Comparison of ENCODE assay signal across 1 cellular context in genomic region chr1:244451951-244452795, GRCh38.
A peak's percentile ranks its signal among the peaks of the same experiment; 100 is the strongest.
TF ChIP-seq lines count a peak whose summit lies in the region.

No MANE protein-coding gene starts in this region.

TF ChIP-seq in HepG2, 621 proteins besides CTCF, POLR2A, EP300 and RAD21 (continued from another document and continues in another):
- TF ChIP-seq E2F1 (CRISPR knock-in tag; IDR thresholded peaks at IDR 0.05) (peak; percentile 92), ZSCAN25 (CRISPR knock-in tag; IDR thresholded peaks at IDR 0.05) (0 out of 2 replicates have a peak, but pooled peaks have one; percentile 10), ZNF878 (CRISPR knock-in tag; IDR thresholded peaks at IDR 0.05) (0 out of 2 replicates have a peak, but pooled peaks have one; percentile 60), ZSCAN21 (CRISPR knock-in tag; IDR thresholded peaks at IDR 0.05; ENCODE audit: borderline replicate concordance) (no peak), ISL2 (CRISPR knock-in tag; IDR thresholded peaks at IDR 0.05) (0 out of 2 replicates have a peak, but pooled peaks have one; percentile 25), NONO (IDR thresholded peaks at IDR 0.05) (no peak), NONO (CRISPR knock-in tag; conservative IDR thresholded peaks at IDR 0.05) (peak; percentile 0; the same call in 1 of the 2 replicates), IRF2 (CRISPR knock-in tag; IDR thresholded peaks at IDR 0.05) (peak; percentile 85), ZFP82 (CRISPR knock-in tag; IDR thresholded peaks at IDR 0.05; ENCODE audit: borderline replicate concordance) (peak; percentile 48), MYPOP (CRISPR knock-in tag; IDR thresholded peaks at IDR 0.05) (peak; percentile 51; the same call in 1 of the 2 replicates), ZNF33A (CRISPR knock-in tag; IDR thresholded peaks at IDR 0.05; ENCODE audit: borderline replicate concordance) (peak; percentile 57; the same call in 1 of the 2 replicates), YY1 (IDR thresholded peaks at IDR 0.05; ENCODE audit: insufficient read depth, insufficient replicate concordance, low read depth, low read length) (peak; percentile 73), KDM3A (CRISPR knock-in tag; IDR thresholded peaks at IDR 0.05; ENCODE audit: low read depth) (no peak), ZSCAN12 (CRISPR knock-in tag; IDR thresholded peaks at IDR 0.05) (no peak), HNRNPLL (IDR thresholded peaks at IDR 0.05; ENCODE audit: low read depth, low read length, poor library complexity, severe bottlenecking) (peak; percentile 61), ZC3H4 (CRISPR knock-in tag; IDR thresholded peaks at IDR 0.05; ENCODE audit: borderline replicate concordance) (0 out of 2 replicates have a peak, but pooled peaks have one; percentile 12), ASH2L (IDR thresholded peaks at IDR 0.05; ENCODE audit: insufficient read length, low read depth, low read length) (peak; percentile 22), KLF9 (CRISPR knock-in tag; IDR thresholded peaks at IDR 0.05; ENCODE audit: low read depth) (0 out of 2 replicates have a peak, but pooled peaks have one; percentile 22), ZNF773 (CRISPR knock-in tag; IDR thresholded peaks at IDR 0.05; ENCODE audit: borderline replicate concordance) (no peak), PHF21A (CRISPR knock-in tag; IDR thresholded peaks at IDR 0.05) (peak; percentile 69), ZSCAN22 (CRISPR knock-in tag; IDR thresholded peaks at IDR 0.05) (no peak), XRCC5 (optimal IDR thresholded peaks at IDR 0.05; ENCODE audit: low read length) (peak; percentile 57), TBX2 (CRISPR knock-in tag; IDR thresholded peaks at IDR 0.05; ENCODE audit: borderline replicate concordance) (peak; percentile 62; the same call in 1 of the 2 replicates), NFE2 (CRISPR knock-in tag; IDR thresholded peaks at IDR 0.05) (no peak), GMEB2 (CRISPR knock-in tag; IDR thresholded peaks at IDR 0.05; ENCODE audit: low read depth) (peak; percentile 96), ZNF816 (CRISPR knock-in tag; IDR thresholded peaks at IDR 0.05; ENCODE audit: borderline replicate concordance) (peak; percentile 25; the same call in 1 of the 2 replicates), TFDP2 (CRISPR knock-in tag; IDR thresholded peaks at IDR 0.05) (peak; percentile 97), ATF1 (CRISPR knock-in tag; IDR thresholded peaks at IDR 0.05) (peak; percentile 35; the same call in 1 of the 2 replicates), ZHX1 (CRISPR knock-in tag; IDR thresholded peaks at IDR 0.05; ENCODE audit: low read depth) (0 out of 2 replicates have a peak, but pooled peaks have one; percentile 53), TFDP1 (CRISPR knock-in tag; IDR thresholded peaks at IDR 0.05; ENCODE audit: borderline replicate concordance) (peak; percentile 95; the same call in 1 of the 2 replicates), ZSCAN9 (CRISPR knock-in tag; IDR thresholded peaks at IDR 0.05; ENCODE audit: borderline replicate concordance) (peak; percentile 19; the same call in 1 of the 2 replicates), MAZ (IDR thresholded peaks at IDR 0.05; ENCODE audit: borderline replicate concordance, low read depth, low read length) (peak; percentile 68; the same call in 1 of the 2 replicates), MAZ (CRISPR knock-in tag; IDR thresholded peaks at IDR 0.05; ENCODE audit: low read depth) (peak; percentile 15; the same call in 1 of the 2 replicates), CC2D1A (CRISPR knock-in tag; IDR thresholded peaks at IDR 0.05) (no peak), CCDC6 (CRISPR knock-in tag; IDR thresholded peaks at IDR 0.05) (peak; percentile 93), CREB1 (IDR thresholded peaks at IDR 0.05) (0 out of 2 replicates have a peak, but pooled peaks have one; percentile 19), CREB1 (CRISPR knock-in tag; IDR thresholded peaks at IDR 0.05) (peak; percentile 81), HNF1B (CRISPR knock-in tag; IDR thresholded peaks at IDR 0.05) (0 out of 2 replicates have a peak, but pooled peaks have one; percentile 33), ZNF644 (CRISPR knock-in tag; IDR thresholded peaks at IDR 0.05; ENCODE audit: low read depth) (peak; percentile 69), NFYB (CRISPR knock-in tag; IDR thresholded peaks at IDR 0.05) (peak; percentile 55), ELF1 (CRISPR knock-in tag; IDR thresholded peaks at IDR 0.05) (peak; percentile 93), ZNF883 (CRISPR knock-in tag; IDR thresholded peaks at IDR 0.05; ENCODE audit: not compliant biosample characterization) (no peak), ZNF263 (CRISPR knock-in tag; IDR thresholded peaks at IDR 0.05) (no peak), KDM6A (CRISPR knock-in tag; IDR thresholded peaks at IDR 0.05; ENCODE audit: low read depth) (no peak), POGZ (CRISPR knock-in tag; IDR thresholded peaks at IDR 0.05) (peak; percentile 91), ZNF335 (CRISPR knock-in tag; IDR thresholded peaks at IDR 0.05) (peak; percentile 70; the same call in 1 of the 2 replicates), THAP11 (CRISPR knock-in tag; IDR thresholded peaks at IDR 0.05) (peak; percentile 99), ZNF800 (CRISPR knock-in tag; IDR thresholded peaks at IDR 0.05) (peak; percentile 14; the same call in 1 of the 2 replicates), ETV5 (CRISPR knock-in tag; IDR thresholded peaks at IDR 0.05; ENCODE audit: borderline replicate concordance) (peak; percentile 17; the same call in 1 of the 2 replicates), FOXO1 (CRISPR knock-in tag; IDR thresholded peaks at IDR 0.05) (no peak), ZGPAT (CRISPR knock-in tag; IDR thresholded peaks at IDR 0.05) (peak; percentile 72), DMAP1 (CRISPR knock-in tag; IDR thresholded peaks at IDR 0.05) (peak; percentile 6; the same call in 1 of the 2 replicates), FOXM1 (CRISPR knock-in tag; IDR thresholded peaks at IDR 0.05) (no peak), PBX3 (CRISPR knock-in tag; IDR thresholded peaks at IDR 0.05; ENCODE audit: borderline replicate concordance) (no peak), TEAD3 (CRISPR knock-in tag; optimal IDR thresholded peaks at IDR 0.05; ENCODE audit: borderline replicate concordance) (peak; percentile 38)
